3 cellular contexts compared by ENCODE assay signal in the genomic region with DNA sequence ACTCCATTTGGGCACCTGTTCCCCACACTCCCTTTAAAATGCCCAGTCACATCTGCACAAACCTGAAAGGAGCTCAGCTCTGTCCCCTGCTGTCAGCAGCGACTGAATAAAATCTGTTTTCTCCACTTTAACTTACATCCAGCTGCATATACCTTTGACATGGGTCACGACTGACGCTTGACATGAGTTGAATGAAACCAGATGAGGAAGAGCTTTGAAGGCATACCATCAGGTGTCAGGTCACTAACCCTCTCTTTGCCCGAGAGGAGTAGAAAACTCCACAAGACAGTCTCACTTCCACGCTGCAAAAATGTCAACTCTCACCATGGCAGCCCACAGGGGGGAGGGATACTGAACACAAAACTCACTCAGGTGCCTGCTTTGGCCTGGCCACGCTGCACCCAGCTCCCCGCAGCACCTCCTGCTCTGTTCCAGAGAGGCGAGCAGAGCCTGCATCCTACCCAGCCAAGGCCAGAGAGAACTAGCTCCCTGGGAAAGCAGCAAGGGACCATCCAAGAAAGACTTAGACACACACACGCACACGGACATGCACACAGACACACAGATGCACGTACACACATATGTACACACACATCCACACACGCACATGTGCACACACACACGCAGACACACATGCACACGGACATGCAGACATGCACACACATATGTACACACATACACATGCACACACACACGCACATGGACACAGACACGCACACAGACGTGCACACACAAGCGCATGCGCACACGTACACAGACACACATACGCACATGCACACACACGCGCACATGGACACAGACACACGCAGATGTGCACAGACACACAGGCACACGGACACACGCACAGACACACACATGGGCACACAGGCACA.
TF ChIP-seq lines count a peak whose summit lies in the region.

No MANE protein-coding gene starts in this region.

TF ChIP-seq in GM23338, 12 proteins besides CTCF, POLR2A, EP300 and RAD21 (continues in another document):
- TF ChIP-seq JUNB (IDR thresholded peaks at IDR 0.05; ENCODE audit: unreplicated experiment) (no peak), CREB1 (CRISPR knock-in tag; IDR thresholded peaks at IDR 0.05; ENCODE audit: low read depth) (no peak), STAT1 (IDR thresholded peaks at IDR 0.05; ENCODE audit: unreplicated experiment) (no peak), EZH2phosphoT487 (IDR thresholded peaks at IDR 0.05; ENCODE audit: unreplicated experiment) (no peak), ZNF114 (CRISPR knock-in tag; IDR thresholded peaks at IDR 0.05) (no peak)
- TF ChIP-seq, protein P1, sequence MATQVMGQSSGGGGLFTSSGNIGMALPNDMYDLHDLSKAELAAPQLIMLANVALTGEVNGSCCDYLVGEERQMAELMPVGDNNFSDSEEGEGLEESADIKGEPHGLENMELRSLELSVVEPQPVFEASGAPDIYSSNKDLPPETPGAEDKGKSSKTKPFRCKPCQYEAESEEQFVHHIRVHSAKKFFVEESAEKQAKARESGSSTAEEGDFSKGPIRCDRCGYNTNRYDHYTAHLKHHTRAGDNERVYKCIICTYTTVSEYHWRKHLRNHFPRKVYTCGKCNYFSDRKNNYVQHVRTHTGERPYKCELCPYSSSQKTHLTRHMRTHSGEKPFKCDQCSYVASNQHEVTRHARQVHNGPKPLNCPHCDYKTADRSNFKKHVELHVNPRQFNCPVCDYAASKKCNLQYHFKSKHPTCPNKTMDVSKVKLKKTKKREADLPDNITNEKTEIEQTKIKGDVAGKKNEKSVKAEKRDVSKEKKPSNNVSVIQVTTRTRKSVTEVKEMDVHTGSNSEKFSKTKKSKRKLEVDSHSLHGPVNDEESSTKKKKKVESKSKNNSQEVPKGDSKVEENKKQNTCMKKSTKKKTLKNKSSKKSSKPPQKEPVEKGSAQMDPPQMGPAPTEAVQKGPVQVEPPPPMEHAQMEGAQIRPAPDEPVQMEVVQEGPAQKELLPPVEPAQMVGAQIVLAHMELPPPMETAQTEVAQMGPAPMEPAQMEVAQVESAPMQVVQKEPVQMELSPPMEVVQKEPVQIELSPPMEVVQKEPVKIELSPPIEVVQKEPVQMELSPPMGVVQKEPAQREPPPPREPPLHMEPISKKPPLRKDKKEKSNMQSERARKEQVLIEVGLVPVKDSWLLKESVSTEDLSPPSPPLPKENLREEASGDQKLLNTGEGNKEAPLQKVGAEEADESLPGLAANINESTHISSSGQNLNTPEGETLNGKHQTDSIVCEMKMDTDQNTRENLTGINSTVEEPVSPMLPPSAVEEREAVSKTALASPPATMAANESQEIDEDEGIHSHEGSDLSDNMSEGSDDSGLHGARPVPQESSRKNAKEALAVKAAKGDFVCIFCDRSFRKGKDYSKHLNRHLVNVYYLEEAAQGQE (IDR thresholded peaks at IDR 0.05; ENCODE audit: unreplicated experiment), result no peak

TF ChIP-seq in endothelial cell of umbilical vein, 7 proteins besides CTCF, POLR2A, EP300 and RAD21:
- no peak for TF ChIP-seq EZH2 (IDR thresholded peaks at IDR 0.05; ENCODE audit: borderline replicate concordance, low read depth, low read length, severe bottlenecking)
- no peak for TF ChIP-seq FOS (IDR thresholded peaks at IDR 0.05; ENCODE audit: borderline replicate concordance, insufficient read depth, low read length)
- TF ChIP-seq GATA2 (IDR thresholded peaks at IDR 0.05; ENCODE audit: insufficient read depth, insufficient read length, low read depth, low read length), result no peak
- no peak for TF ChIP-seq MAX (IDR thresholded peaks at IDR 0.05; ENCODE audit: insufficient read depth, insufficient read length)
- no peak for TF ChIP-seq POLR2AphosphoS5 (IDR thresholded peaks at IDR 0.05; ENCODE audit: insufficient read depth, low read depth, low read length)
- TF ChIP-seq MYC (IDR thresholded peaks at IDR 0.05; ENCODE audit: low read depth, low read length), result no peak
- no peak for TF ChIP-seq JUN (IDR thresholded peaks at IDR 0.05; ENCODE audit: borderline replicate concordance, insufficient read depth, insufficient read length, low read depth)
TF ChIP-seq in endothelial cell of umbilical vein: peak in this region for 0.

TF ChIP-seq in neural cell, 6 proteins besides CTCF, POLR2A, EP300 and RAD21:
- TF ChIP-seq, protein P1 (IDR thresholded peaks at IDR 0.05; ENCODE audit: borderline replicate concordance), result no peak
- TF ChIP-seq SMC3 (conservative IDR thresholded peaks at IDR 0.05; ENCODE audit: poor library complexity), result no peak
- no peak for TF ChIP-seq TAF1 (IDR thresholded peaks at IDR 0.05; ENCODE audit: low read depth)
